ENCODE assay signal across 11 cellular contexts in genomic region chr22:17436382-17436951, GRCh38.
DNase-seq lines count a peak whose midpoint lies in the region; ATAC-seq and FAIRE-seq lines count a peak whose summit lies in the region.
"Had no signal": no experiment of that assay in that cellular context is flagged by ENCODE, and none has a peak within 500 bp of the region (broad histone marks: within the 10 kb centered on the region; RNA-seq: fewer than 3 reads in every experiment).

No MANE protein-coding gene starts in this region.

- no peaks in the 10 kb centered on the region for H3K27me3 ChIP-seq in MG63

- ATAC-seq in esophagus mucosa: peak; percentile 91

- FAIRE-seq in GM19239 (lab: Jason Lieb, UNC): peak; percentile 78
- FAIRE-seq: urothelium cell line had no signal

- H3K36me3 ChIP-seq in MG63: no peaks in the 10 kb centered on the region

- H3K9me3 ChIP-seq in MG63: no peaks in the 10 kb centered on the region

- no peak overlapping the region for H3K4me3 ChIP-seq in MG63

- no peak for DNase-seq in GM19239 (ENCODE audit: insufficient read length, low spot score)
- peak; percentile 34 for DNase-seq in MV-4-11 (lab: John Stamatoyannopoulos, UW)
- peak; percentile 81 for DNase-seq in pons (ENCODE audit: low spot score)
- DNase-seq in stimulated activated CD4-positive, alpha-beta T cell treated with anti-CD3 and anti-CD28 coated beads, Interleukin-4, amount 100 ng/mL, for 1 hour: no peak
- DNase-seq in AG08395 (ENCODE audit: low spot score): no peak
- DNase-seq in NCI-H2081 (lab: John Stamatoyannopoulos, UW): no peak
- DNase-seq in MG63: no peak
- DNase-seq: activated gamma-delta T cell, EL had no signal

Comparison
In these comparisons a context has a peak if more than half of its experiments do, and no peak if none do; other contexts are left out.
1. DNase-seq: peak in MV-4-11 (single experiment) and pons (single experiment); none in GM19239 (single experiment), stimulated activated CD4-positive, alpha-beta T cell treated with anti-CD3 and anti-CD28 coated beads, Interleukin-4, amount 100 ng/mL, for 1 hour (single experiment), AG08395 (single experiment), NCI-H2081 (0 of 2) and MG63 (single experiment).